In genomic region chr5:168879929-168880328, GRCh38 we compare ENCODE assay signal across 9 cellular contexts.
A peak's percentile ranks its signal among the peaks of the same experiment; 100 is the strongest.
DNase-seq lines count a peak whose midpoint lies in the region; ATAC-seq and TF ChIP-seq lines count a peak whose summit lies in the region.
"Had no signal": no experiment of that assay in that cellular context is flagged by ENCODE, and none has a peak within 500 bp of the region (broad histone marks: within the 10 kb centered on the region; RNA-seq: fewer than 3 reads in every experiment).

No MANE protein-coding gene starts in this region.

- H3K9me3 Mint-ChIP-seq in nephron progenitor cell (no peaks in the 10 kb centered on the region), H9 (no peaks in the 10 kb centered on the region)
- no peaks in the 10 kb centered on the region for H3K9me3 Mint-ChIP-seq in activated naive CD4-positive, alpha-beta T cell treated with anti-CD3 and anti-CD28 coated beads for 36 hours
- H3K9me3 Mint-ChIP-seq: immature natural killer cell had no signal

- H3K36me3 ChIP-seq in SJCRH30: no peaks in the 10 kb centered on the region

- intact Hi-C loops in activated naive CD4-positive, alpha-beta T cell treated with anti-CD3 and anti-CD28 coated beads for 36 hours (cut with micrococcal nuclease): loop anchor here (10.0 kb wide), 1 partner anchor 135 kb away; no protein-coding TSS in a partner anchor

- H3K4me2 ChIP-seq in H9 (ENCODE audit: insufficient read depth, insufficient read length, low read length): no peak overlapping the region

- H3K27ac ChIP-seq in SJCRH30 (no peak overlapping the region), H9 (ENCODE audit: insufficient read length, low read depth, low read length) (no peak overlapping the region), caudate nucleus (ENCODE audit: low read depth, low read length) (no peak overlapping the region)

- DNase-seq in SJCRH30 (peak; percentile 22 to 58), nephron progenitor cell (no peak), HPDE6-E6E7 (ENCODE audit: extremely low spot score) (no peak), H9 (no peak), caudate nucleus (lab: John Stamatoyannopoulos, UW) (no peak)
- no peak for DNase-seq in activated naive CD4-positive, alpha-beta T cell treated with anti-CD3 and anti-CD28 coated beads for 36 hours
- DNase-seq: immature natural killer cell had no signal

- no peak overlapping the region for H3T11ph ChIP-seq in H9 (ENCODE audit: low read length)

- no peak overlapping the region for H2AK5ac ChIP-seq in H9 (ENCODE audit: insufficient read length, low read length)

- no peak overlapping the region for H2BK12ac ChIP-seq in H9 (ENCODE audit: insufficient read length, low read depth, low read length)

- H2BK120ac ChIP-seq in H9 (ENCODE audit: low read depth, low read length, poor library complexity, severe bottlenecking): no peak overlapping the region

- no peak overlapping the region for H4K91ac ChIP-seq in H9 (ENCODE audit: insufficient read length, low read depth, low read length)

- no peak overlapping the region for H2AFZ ChIP-seq in H9 (ENCODE audit: low read length)

- peaks cover 35% of the 10 kb centered on the region for H3K4me1 Mint-ChIP-seq in nephron progenitor cell
- H3K4me1 Mint-ChIP-seq in activated naive CD4-positive, alpha-beta T cell treated with anti-CD3 and anti-CD28 coated beads for 36 hours (ENCODE audit: low read depth): no peaks in the 10 kb centered on the region
- peaks cover 38 to 48% of the 10 kb centered on the region in 2 experiments for H3K4me1 Mint-ChIP-seq in H9
- H3K4me1 Mint-ChIP-seq: immature natural killer cell had no signal

- no peak overlapping the region for H3K14ac ChIP-seq in H9 (ENCODE audit: insufficient read depth, low read length)

- H3K23me2 ChIP-seq in H9 (ENCODE audit: insufficient read length, low read depth, low read length, poor library complexity, severe bottlenecking): no peaks in the 10 kb centered on the region

- no peak overlapping the region for H2BK20ac ChIP-seq in H9 (ENCODE audit: low read depth, low read length, poor library complexity, severe bottlenecking)

- H3K27me3 ChIP-seq in SJCRH30 (no peaks in the 10 kb centered on the region), H9 (ENCODE audit: insufficient read depth, low read length) (no peaks in the 10 kb centered on the region)

- H3K27me3 Mint-ChIP-seq in nephron progenitor cell (ENCODE audit: low read depth, poor library complexity) (peaks cover 3% of the 10 kb centered on the region), H9 (ENCODE audit: low read depth) (peaks cover 30% of the 10 kb centered on the region)
- H3K27me3 Mint-ChIP-seq in activated naive CD4-positive, alpha-beta T cell treated with anti-CD3 and anti-CD28 coated beads for 36 hours (ENCODE audit: low read depth): peaks cover 13% of the 10 kb centered on the region

- H3K79me1 ChIP-seq in H9 (ENCODE audit: insufficient read depth, low read depth, low read length, poor library complexity, severe bottlenecking): no peaks in the 10 kb centered on the region

- TF ChIP-seq CTCF in nephron progenitor cell (IDR thresholded peaks at IDR 0.05): no peak
- no peak for TF ChIP-seq CTCF in H9 (conservative IDR thresholded peaks at IDR 0.05)

- CTCF ChIA-PET in activated naive CD4-positive, alpha-beta T cell treated with anti-CD3 and anti-CD28 coated beads for 36 hours (lab: Charles Lee): no interaction called here

- H4K8ac ChIP-seq in H9 (replicated peaks; ENCODE audit: insufficient read length, low read depth, low read length): no peak overlapping the region

- H3K4ac ChIP-seq in H9 (ENCODE audit: low read depth, low read length): no peak overlapping the region

- H3K18ac ChIP-seq in H9 (ENCODE audit: insufficient read length, low read depth, low read length): no peak overlapping the region

- H3K9me3 ChIP-seq in SJCRH30 (replicated peaks) (no peaks in the 10 kb centered on the region), H9 (ENCODE audit: control insufficient read depth, low read depth, low read length) (no peaks in the 10 kb centered on the region)

- no peak overlapping the region for H3K27ac Mint-ChIP-seq in nephron progenitor cell
- no peak overlapping the region for H3K27ac Mint-ChIP-seq in activated naive CD4-positive, alpha-beta T cell treated with anti-CD3 and anti-CD28 coated beads for 36 hours
- H3K27ac Mint-ChIP-seq in H9: no peak overlapping the region

- ATAC-seq in GM18858 (IDR thresholded peaks at IDR 0.05; ENCODE audit: unreplicated experiment) (peak; percentile 94), HG02642 (IDR thresholded peaks at IDR 0.05; ENCODE audit: poor library complexity, unreplicated experiment) (peak; percentile 84)

- H4K5ac ChIP-seq in H9 (ENCODE audit: insufficient read length, low read depth, low read length): no peak overlapping the region

- H4K20me1 ChIP-seq in H9 (ENCODE audit: control insufficient read depth, insufficient read depth, insufficient read length): no peaks in the 10 kb centered on the region

- H3K9ac ChIP-seq in H9 (ENCODE audit: extremely low read depth, insufficient read length, low read length): no peak overlapping the region

- no peak overlapping the region for H3K4me3 ChIP-seq in SJCRH30

- H2BK5ac ChIP-seq in H9 (ENCODE audit: insufficient read length, low read length): no peak overlapping the region

- no peak overlapping the region for H2BK15ac ChIP-seq in H9 (ENCODE audit: low read depth, low read length)

- no CpG with 5 or more reads among the region's 8 CpGs for WGBS in H9 (ENCODE audit: extremely low coverage, insufficient read length, low lambda C conversion rate)

- H3K79me2 ChIP-seq in H9 (ENCODE audit: insufficient read depth, low read length): no peaks in the 10 kb centered on the region

- no peak overlapping the region for H3K23ac ChIP-seq in H9 (ENCODE audit: insufficient read length, low read depth, low read length)

- peak overlapping the region; percentile 7 for H3K4me3 Mint-ChIP-seq in nephron progenitor cell
- H3K4me3 Mint-ChIP-seq in activated naive CD4-positive, alpha-beta T cell treated with anti-CD3 and anti-CD28 coated beads for 36 hours: no peak overlapping the region
- H3K4me3 Mint-ChIP-seq in H9: no peak overlapping the region
- H3K4me3 Mint-ChIP-seq: immature natural killer cell had no signal

- H3K56ac ChIP-seq in H9 (ENCODE audit: insufficient read length, low read depth, low read length): no peak overlapping the region

- H3K36me3 Mint-ChIP-seq in nephron progenitor cell (ENCODE audit: low read depth) (no peaks in the 10 kb centered on the region), H9 (ENCODE audit: insufficient read depth in 1 of 3, low read depth in 3 of 3) (no peaks in the 10 kb centered on the region)
- no peaks in the 10 kb centered on the region for H3K36me3 Mint-ChIP-seq in activated naive CD4-positive, alpha-beta T cell treated with anti-CD3 and anti-CD28 coated beads for 36 hours (ENCODE audit: low read depth)

- H3K4me1 ChIP-seq in SJCRH30: peaks cover 39% of the 10 kb centered on the region; the same call in 1 of the 2 replicates
- no peaks in the 10 kb centered on the region; the same call in 1 of the 2 replicates for H3K4me1 ChIP-seq in H9 (ENCODE audit: insufficient read depth, low read length)

Comparison
In these comparisons a context has a peak if more than half of its experiments do, and no peak if none do; other contexts are left out.
1. DNase-seq: peak in SJCRH30 (2 of 2); none in nephron progenitor cell (single experiment), activated naive CD4-positive, alpha-beta T cell treated with anti-CD3 and anti-CD28 coated beads for 36 hours (single experiment), HPDE6-E6E7 (single experiment), H9 (single experiment) and caudate nucleus (0 of 61).